4 cellular contexts compared by ENCODE assay signal in the genomic region with DNA sequence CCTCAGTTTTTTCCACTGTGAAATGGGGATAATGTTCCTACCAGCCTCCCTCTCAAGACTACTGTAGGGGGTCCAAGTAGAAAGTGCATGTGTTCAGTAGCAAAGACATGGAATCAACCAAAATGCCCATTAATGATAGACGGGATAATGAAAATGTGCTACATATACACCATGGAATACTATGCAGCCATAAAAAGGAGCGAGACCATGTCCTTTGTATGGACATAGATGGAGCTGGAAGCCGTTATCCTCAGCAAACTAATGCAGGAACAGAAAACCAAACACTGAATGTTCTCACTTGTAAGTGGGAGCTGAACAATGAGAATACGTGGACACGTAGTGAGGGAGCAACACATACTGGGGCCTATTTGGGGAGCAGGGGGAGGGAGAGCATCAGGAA.
A peak's percentile ranks its signal among the peaks of the same experiment; 100 is the strongest.
TF ChIP-seq lines count a peak whose summit lies in the region.

No MANE protein-coding gene starts in this region.

TF ChIP-seq in HepG2, 621 proteins besides CTCF, POLR2A, EP300 and RAD21:
- no peak for TF ChIP-seq ZNF337 (CRISPR knock-in tag; IDR thresholded peaks at IDR 0.05; ENCODE audit: borderline replicate concordance, low read depth)
- 0 out of 2 replicates have a peak, but pooled peaks have one; percentile 34 for TF ChIP-seq ZNF629 (CRISPR knock-in tag; conservative IDR thresholded peaks at IDR 0.05)
- TF ChIP-seq SNAPC2 (CRISPR knock-in tag; IDR thresholded peaks at IDR 0.05): no peak
- no peak for TF ChIP-seq ZNF619 (CRISPR knock-in tag; IDR thresholded peaks at IDR 0.05)
- no peak for TF ChIP-seq ZNF841 (CRISPR knock-in tag; IDR thresholded peaks at IDR 0.05; ENCODE audit: borderline replicate concordance)
TF ChIP-seq in HepG2: peak in this region for 1.

TF ChIP-seq in A549, 52 proteins besides CTCF, POLR2A, EP300 and RAD21:
- no peak for TF ChIP-seq ZFP36 (IDR thresholded peaks at IDR 0.05; ENCODE audit: borderline replicate concordance, partially characterized antibody)
- no peak for TF ChIP-seq CHD4 (IDR thresholded peaks at IDR 0.05; ENCODE audit: borderline replicate concordance)
- peak; percentile 22; the same call in 1 of the 2 replicates for TF ChIP-seq KDM1A (IDR thresholded peaks at IDR 0.05; ENCODE audit: low read depth)

TF ChIP-seq in HEK293, 187 proteins besides CTCF, POLR2A, EP300 and RAD21:
- TF ChIP-seq ZNF274 (IDR thresholded peaks at IDR 0.05; ENCODE audit: low read length): no peak
- TF ChIP-seq ZNF274 (tag by site-specific recombination; IDR thresholded peaks at IDR 0.05; ENCODE audit: borderline replicate concordance): no peak
- TF ChIP-seq ZNF514 (tag by site-specific recombination; IDR thresholded peaks at IDR 0.05): no peak
- no peak for TF ChIP-seq ZNF521 (tag by site-specific recombination; IDR thresholded peaks at IDR 0.05)
- TF ChIP-seq, protein P1, sequence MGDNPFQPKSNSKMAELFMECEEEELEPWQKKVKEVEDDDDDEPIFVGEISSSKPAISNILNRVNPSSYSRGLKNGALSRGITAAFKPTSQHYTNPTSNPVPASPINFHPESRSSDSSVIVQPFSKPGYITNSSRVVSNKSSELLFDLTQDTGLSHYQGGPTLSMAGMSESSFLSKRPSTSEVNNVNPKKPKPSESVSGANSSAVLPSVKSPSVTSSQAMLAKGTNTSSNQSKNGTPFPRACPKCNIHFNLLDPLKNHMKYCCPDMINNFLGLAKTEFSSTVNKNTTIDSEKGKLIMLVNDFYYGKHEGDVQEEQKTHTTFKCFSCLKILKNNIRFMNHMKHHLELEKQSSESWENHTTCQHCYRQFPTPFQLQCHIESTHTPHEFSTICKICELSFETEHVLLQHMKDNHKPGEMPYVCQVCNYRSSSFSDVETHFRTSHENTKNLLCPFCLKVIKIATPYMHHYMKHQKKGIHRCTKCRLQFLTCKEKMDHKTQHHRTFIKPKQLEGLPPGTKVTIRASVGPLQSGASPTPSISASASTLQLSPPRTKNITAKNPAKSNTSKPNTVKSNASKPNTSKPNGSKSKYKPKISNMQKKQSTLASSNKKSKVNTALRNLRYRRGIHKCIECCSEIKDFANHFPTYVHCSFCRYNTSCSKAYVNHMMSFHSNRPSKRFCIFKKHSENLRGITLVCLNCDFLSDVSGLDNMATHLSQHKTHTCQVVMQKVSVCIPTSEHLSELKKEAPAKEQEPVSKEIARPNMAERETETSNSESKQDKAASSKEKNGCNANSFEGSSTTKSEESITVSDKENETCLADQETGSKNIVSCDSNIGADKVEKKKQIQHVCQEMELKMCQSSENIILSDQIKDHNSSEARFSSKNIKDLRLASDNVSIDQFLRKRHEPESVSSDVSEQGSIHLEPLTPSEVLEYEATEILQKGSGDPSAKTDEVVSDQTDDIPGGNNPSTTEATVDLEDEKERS (tag by site-specific recombination; IDR thresholded peaks at IDR 0.05): no peak
- no peak for TF ChIP-seq TCF7L2 (IDR thresholded peaks at IDR 0.05; ENCODE audit: borderline replicate concordance, low read depth, low read length)
- TF ChIP-seq, protein P2, sequence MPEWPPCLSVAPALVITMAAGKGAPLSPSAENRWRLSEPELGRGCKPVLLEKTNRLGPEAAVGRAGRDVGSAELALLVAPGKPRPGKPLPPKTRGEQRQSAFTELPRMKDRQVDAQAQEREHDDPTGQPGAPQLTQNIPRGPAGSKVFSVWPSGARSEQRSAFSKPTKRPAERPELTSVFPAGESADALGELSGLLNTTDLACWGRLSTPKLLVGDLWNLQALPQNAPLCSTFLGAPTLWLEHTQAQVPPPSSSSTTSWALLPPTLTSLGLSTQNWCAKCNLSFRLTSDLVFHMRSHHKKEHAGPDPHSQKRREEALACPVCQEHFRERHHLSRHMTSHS (tag by site-specific recombination; IDR thresholded peaks at IDR 0.05): no peak
- TF ChIP-seq ZNF549 (tag by site-specific recombination; IDR thresholded peaks at IDR 0.05): no peak
- no peak for TF ChIP-seq ZSCAN16 (tag by site-specific recombination; IDR thresholded peaks at IDR 0.05)
- peak; percentile 91 for TF ChIP-seq ZNF146 (tag by site-specific recombination; IDR thresholded peaks at IDR 0.05)
TF ChIP-seq in HEK293: peak in this region for 1.

TF ChIP-seq in K562, 482 proteins besides CTCF, POLR2A, EP300 and RAD21:
- TF ChIP-seq BCOR (IDR thresholded peaks at IDR 0.05): peak; percentile 44; the same call in 1 of the 2 replicates
- TF ChIP-seq ZNF24 (IDR thresholded peaks at IDR 0.05): peak; percentile 3; the same call in 1 of the 2 replicates
- no peak for TF ChIP-seq POLR2AphosphoS5 (IDR thresholded peaks at IDR 0.05; ENCODE audit: control insufficient read depth, insufficient read depth, low read depth, low read length)
- TF ChIP-seq KDM1A (IDR thresholded peaks at IDR 0.05): peak in 1 of 2 experiments; percentile 27; a peak in 1 of 4 replicates
- TF ChIP-seq ZBTB7A (IDR thresholded peaks at IDR 0.05; ENCODE audit: borderline replicate concordance, control insufficient read depth, low read depth, low read length): no peak
- no peak for TF ChIP-seq ZNF143 (CRISPR knock-in tag; IDR thresholded peaks at IDR 0.05)
- peak; percentile 70 for TF ChIP-seq RBM25 (IDR thresholded peaks at IDR 0.05; ENCODE audit: low read depth, low read length, severe bottlenecking)
- TF ChIP-seq CREB1 (IDR thresholded peaks at IDR 0.05): no peak
- TF ChIP-seq CREB1 (CRISPR knock-in tag; IDR thresholded peaks at IDR 0.05): no peak
- TF ChIP-seq ZNF146 (CRISPR knock-in tag; IDR thresholded peaks at IDR 0.05; ENCODE audit: unreplicated experiment): peak; percentile 88
- TF ChIP-seq MCM7 (IDR thresholded peaks at IDR 0.05): no peak
- TF ChIP-seq TRIM24 (IDR thresholded peaks at IDR 0.05): no peak
- no peak for TF ChIP-seq ZNF316 (IDR thresholded peaks at IDR 0.05)
